In genomic region chr6:3455490-3456394, GRCh38 we compare ENCODE assay signal across 9 cellular contexts. TPM values are rescaled to one million over a fixed set of nuclear protein-coding genes. Genes with fewer than 3 reads are reported as not detected.
DNase-seq lines count a peak whose midpoint lies in the region; ATAC-seq, FAIRE-seq and TF ChIP-seq lines count a peak whose summit lies in the region.
"Had no signal": no experiment of that assay in that cellular context is flagged by ENCODE, and none has a peak within 500 bp of the region (broad histone marks: within the 10 kb centered on the region; RNA-seq: fewer than 3 reads in every experiment).

No MANE protein-coding gene starts in this region.

- no peak overlapping the region for H3K4me3 Mint-ChIP-seq in HFFc6

- H3K4me3 ChIP-seq in Peyer's patch (peak overlapping the region; percentile 51 to 79 (median 64)), epithelial cell of esophagus (ENCODE audit: low read length) (peak overlapping the region; percentile 98)

- no peaks in the 10 kb centered on the region for H3K27me3 ChIP-seq in Peyer's patch

- no peaks in the 10 kb centered on the region for H3K36me3 ChIP-seq in Peyer's patch

- H3K9me3 ChIP-seq in Peyer's patch, result no peaks in the 10 kb centered on the region

- TF ChIP-seq CTCF in Peyer's patch (IDR thresholded peaks at IDR 0.05) (no peak), epithelial cell of esophagus (IDR thresholded peaks at IDR 0.05; ENCODE audit: insufficient read depth, low read depth, low read length, missing control alignments) (no peak), HFFc6 (IDR thresholded peaks at IDR 0.05) (no peak)

- no peak overlapping the region for H3K27ac Mint-ChIP-seq in HFFc6

- H3K4me1 ChIP-seq in Peyer's patch, result peaks cover 0 to 16% (median 13%) of the 10 kb centered on the region in 4 donors

- FAIRE-seq in GM12891 (lab: Jason Lieb, UNC), result no peak
- FAIRE-seq: A204.1 had no signal

- DNase-seq in DMS 273 (lab: John Stamatoyannopoulos, UW; ENCODE audit: unreplicated experiment), result peak; percentile 41
- DNase-seq in DMS 273 treated with DMSO at 0.1 percent for 48 hours (lab: John Stamatoyannopoulos, UW), result no peak
- peak in 2 of 3 donors; percentile 49 to 68 for DNase-seq in Peyer's patch
- DNase-seq in epithelial cell of esophagus (ENCODE audit: low read depth), result peak; percentile 15
- peak; percentile 39 for DNase-seq in myocyte (ENCODE audit: low read depth)
- DNase-seq in HFFc6, result no peak
- no peak for DNase-seq in GM12891 (ENCODE audit: insufficient read length, low spot score)

- TF ChIP-seq POLR2A in Peyer's patch (IDR thresholded peaks at IDR 0.05) (no peak), GM12891 (IDR thresholded peaks at IDR 0.05; ENCODE audit: low read depth, low read length) (no peak)

- H3K27me3 Mint-ChIP-seq in HFFc6 (ENCODE audit: insufficient read depth), result peaks cover 14% of the 10 kb centered on the region

- peak overlapping the region; percentile 31 to 82 (median 66) for H3K27ac ChIP-seq in Peyer's patch

- no peaks in the 10 kb centered on the region for H3K36me3 Mint-ChIP-seq in HFFc6 (ENCODE audit: low read depth)

- H3K4me1 Mint-ChIP-seq in HFFc6 (ENCODE audit: low read depth), result peaks cover 6% of the 10 kb centered on the region

- H3K9me3 Mint-ChIP-seq in HFFc6, result no peaks in the 10 kb centered on the region

- ATAC-seq in HG03159 (IDR thresholded peaks at IDR 0.05; ENCODE audit: unreplicated experiment), result no peak

TF ChIP-seq in GM12891, 5 proteins besides CTCF, POLR2A, EP300 and RAD21:
- TF ChIP-seq POLR2AphosphoS5 (IDR thresholded peaks at IDR 0.05; ENCODE audit: low read depth, low read length), result no peak

RNA-seq across cellular contexts. Expression of gene SLC22A23, which starts 1.1 kb away (rescaled TPM):
- 100 to 1,000 TPM in 2 of 4 donors, 10 to 100 TPM in 2; 22.3 to 145 (median 91.6) TPM for total RNA-seq in Peyer's patch
- 1.9 and 4.0 TPM in 2 replicates for total RNA-seq in myocyte
- polyA plus RNA-seq in myocyte (2012), result 6.0 TPM
- total RNA-seq in HFFc6 (2021; fragmentation: NEBNext Ultra II Directional; extraction: Animal tissue kit (Norgen Biotek cat#: 25700)), result under 1 TPM; 0.10 to 0.55 (median 0.21) TPM
- polyA plus RNA-seq in GM12891 (2012; ENCODE audit: low read depth, missing spikeins), result 2.4 TPM

Comparison
In these comparisons a context has a peak if more than half of its experiments do, and no peak if none do; other contexts are left out.
1. DNase-seq: peak in DMS 273 (single experiment), Peyer's patch (2 of 3), epithelial cell of esophagus (single experiment) and myocyte (single experiment); none in DMS 273 treated with DMSO at 0.1 percent for 48 hours (single experiment), HFFc6 (single experiment) and GM12891 (single experiment).